In genomic region chr6:26200918-26201721, GRCh38 we compare ENCODE assay signal across 15 cellular contexts.
DNase-seq lines count a peak whose midpoint lies in the region; ATAC-seq and TF ChIP-seq lines count a peak whose summit lies in the region.
"Had no signal": no experiment of that assay in that cellular context is flagged by ENCODE, and none has a peak within 500 bp of the region (broad histone marks: within the 10 kb centered on the region; RNA-seq: fewer than 3 reads in every experiment).

No MANE protein-coding gene starts in this region.

- no peaks in the 10 kb centered on the region for H3K36me3 ChIP-seq in CD4-positive, alpha-beta memory T cell (ENCODE audit: insufficient read depth, low read length)
- H3K36me3 ChIP-seq in HUES64 (ENCODE audit: insufficient read depth, low read length) (no peaks in the 10 kb centered on the region; the same call in 1 of the 2 replicates), sigmoid colon (no peaks in the 10 kb centered on the region)
- no peaks in the 10 kb centered on the region for H3K36me3 ChIP-seq in CD8-positive, alpha-beta memory T cell (ENCODE audit: insufficient read depth, low read length)
- H3K36me3 ChIP-seq: gastrocnemius medialis had no signal

- H3K9ac ChIP-seq in HUES64 (ENCODE audit: low read depth, low read length): no peak overlapping the region; the same call in 1 of the 2 replicates

- TF ChIP-seq POLR2A in sigmoid colon (IDR thresholded peaks at IDR 0.05): no peak

- H3K27ac ChIP-seq in CD4-positive, alpha-beta memory T cell (ENCODE audit: low read depth, low read length): no peak overlapping the region
- peak overlapping the region; percentile 69 for H3K27ac ChIP-seq in HUES64 (ENCODE audit: low read depth, low read length)
- no peak overlapping the region for H3K27ac ChIP-seq in sigmoid colon
- no peak overlapping the region for H3K27ac ChIP-seq in CD8-positive, alpha-beta memory T cell (ENCODE audit: low read depth, low read length)
- H3K27ac ChIP-seq: gastrocnemius medialis had no signal

- peaks cover 0 to 3% of the 10 kb centered on the region in 2 donors for H3K27me3 Mint-ChIP-seq in CD4-positive, alpha-beta memory T cell
- peaks cover 6% of the 10 kb centered on the region for H3K27me3 Mint-ChIP-seq in activated CD4-positive, alpha-beta memory T cell treated with anti-CD3 and anti-CD28 coated beads for 36 hours
- no peaks in the 10 kb centered on the region for H3K27me3 Mint-ChIP-seq in naive B cell
- H3K27me3 Mint-ChIP-seq in CD8-positive, alpha-beta memory T cell: peaks cover 0 to 10% of the 10 kb centered on the region in 2 donors

- peaks cover 18 to 37% (median 29%) of the 10 kb centered on the region in 4 donors for H3K4me1 Mint-ChIP-seq in CD4-positive, alpha-beta memory T cell
- H3K4me1 Mint-ChIP-seq in activated CD4-positive, alpha-beta memory T cell treated with anti-CD3 and anti-CD28 coated beads for 36 hours (ENCODE audit: low read depth): peaks cover 26% of the 10 kb centered on the region
- H3K4me1 Mint-ChIP-seq in naive B cell: peaks cover 25 to 32% (median 28%) of the 10 kb centered on the region in 3 donors
- peaks cover 29 to 49% (median 45%) of the 10 kb centered on the region in 3 donors for H3K4me1 Mint-ChIP-seq in CD8-positive, alpha-beta memory T cell

- H3K9me3 ChIP-seq in CD4-positive, alpha-beta memory T cell (ENCODE audit: control insufficient read depth in 1 of 2, low read length in 2 of 2): no peaks in the 10 kb centered on the region
- H3K9me3 ChIP-seq in HUES64 (ENCODE audit: insufficient read depth, low read depth, low read length) (no peaks in the 10 kb centered on the region), sigmoid colon (no peaks in the 10 kb centered on the region)
- no peaks in the 10 kb centered on the region for H3K9me3 ChIP-seq in CD8-positive, alpha-beta memory T cell (ENCODE audit: low read length)
- H3K9me3 ChIP-seq: gastrocnemius medialis had no signal

- H3K9me3 Mint-ChIP-seq in CD4-positive, alpha-beta memory T cell: peaks cover 0 to 14% (median 0%) of the 10 kb centered on the region in 8 donors
- H3K9me3 Mint-ChIP-seq in activated CD4-positive, alpha-beta memory T cell treated with anti-CD3 and anti-CD28 coated beads for 36 hours: no peaks in the 10 kb centered on the region
- H3K9me3 Mint-ChIP-seq in naive B cell: peaks cover 0 to 9% (median 2%) of the 10 kb centered on the region in 7 donors
- peaks cover 0 to 3% (median 0%) of the 10 kb centered on the region in 5 donors for H3K9me3 Mint-ChIP-seq in CD8-positive, alpha-beta memory T cell
- H3K9me3 Mint-ChIP-seq: stimulated activated effector memory CD8-positive, alpha-beta T cell treated with anti-CD3 and anti-CD28 coated beads, Interleukin-12 subunit alpha, Interleukin-12 subunit beta, amount 100 ng/mL, for 72 hours had no signal

- H3K4me3 Mint-ChIP-seq in CD4-positive, alpha-beta memory T cell: peak overlapping the region in 4 of 8 donors; percentile 9 to 70 (median 38)
- peak overlapping the region; percentile 45 for H3K4me3 Mint-ChIP-seq in activated CD4-positive, alpha-beta memory T cell treated with anti-CD3 and anti-CD28 coated beads for 36 hours
- H3K4me3 Mint-ChIP-seq in naive B cell: peak overlapping the region in 7 of 8 donors; percentile 44 to 85 (median 70)
- peak overlapping the region in 2 of 7 donors; percentile 36 to 61 for H3K4me3 Mint-ChIP-seq in CD8-positive, alpha-beta memory T cell

- TF ChIP-seq CTCF in sigmoid colon (IDR thresholded peaks at IDR 0.05): no peak

- peak in 1 of 5 donors; percentile 7 for DNase-seq in CD4-positive, alpha-beta memory T cell
- DNase-seq in activated CD4-positive, alpha-beta memory T cell treated with anti-CD3 and anti-CD28 coated beads for 36 hours: no peak
- no peak for DNase-seq in naive B cell
- DNase-seq in sigmoid colon: no peak
- no peak for DNase-seq in CD8-positive, alpha-beta memory T cell
- DNase-seq: activated CD4-positive, alpha-beta T cell treated with anti-CD3 and anti-CD28 coated beads, Interleukin-2, amount 50 U/mL, for 1 hour; amniotic stem cell; gastrocnemius medialis; Karpas-422; left colon; SHP77 had no signal

- no peak overlapping the region for H3K4me3 ChIP-seq in CD4-positive, alpha-beta memory T cell (ENCODE audit: low read length in 2 of 2)
- H3K4me3 ChIP-seq in HUES64 (ENCODE audit: low read length) (no peak overlapping the region), sigmoid colon (no peak overlapping the region)
- no peak overlapping the region for H3K4me3 ChIP-seq in CD8-positive, alpha-beta memory T cell (ENCODE audit: low read length)
- H3K4me3 ChIP-seq: gastrocnemius medialis had no signal

- peak overlapping the region in 5 of 7 donors; percentile 60 to 84 (median 72) for H3K27ac Mint-ChIP-seq in CD4-positive, alpha-beta memory T cell
- peak overlapping the region; percentile 76 for H3K27ac Mint-ChIP-seq in activated CD4-positive, alpha-beta memory T cell treated with anti-CD3 and anti-CD28 coated beads for 36 hours
- peak overlapping the region in 2 of 6 donors; percentile 54 to 67 for H3K27ac Mint-ChIP-seq in naive B cell
- H3K27ac Mint-ChIP-seq in CD8-positive, alpha-beta memory T cell: peak overlapping the region in 4 of 8 donors; percentile 56 to 86 (median 74)

- CTCF ChIA-PET in CD4-positive, alpha-beta memory T cell (lab: Charles Lee; ENCODE audit: partially characterized antibody): interaction anchor here (1.0 to 1.2 kb wide), 3 partner anchors 15 to 49 kb away, joined by 3 to 5 read pairs (median 3); a partner anchor contains a TSS
- CTCF ChIA-PET in activated CD4-positive, alpha-beta memory T cell treated with anti-CD3 and anti-CD28 coated beads for 36 hours (lab: Charles Lee): interaction anchor here (0.6 kb wide), 1 partner anchor 135 kb away, joined by 3 read pairs; no protein-coding TSS in a partner anchor
- CTCF ChIA-PET in CD8-positive, alpha-beta memory T cell (lab: Charles Lee): no interaction called here

- POLR2A ChIA-PET in CD4-positive, alpha-beta memory T cell (lab: Charles Lee; ENCODE audit: partially characterized antibody): interaction anchor here (0.6 to 25.6 kb wide), 11 partner anchors 13 to 1692 kb away, joined by 3 to 2476 read pairs (median 81); a partner anchor contains a TSS
- POLR2A ChIA-PET in activated CD4-positive, alpha-beta memory T cell treated with anti-CD3 and anti-CD28 coated beads for 36 hours (lab: Charles Lee): interaction anchor here (1.1 to 9.3 kb wide), 3 partner anchors 15 to 42 kb away, joined by 5 to 336 read pairs (median 258); a partner anchor contains a TSS
- POLR2A ChIA-PET in CD8-positive, alpha-beta memory T cell (lab: Charles Lee): interaction anchor here (7.2 to 8.6 kb wide), 3 partner anchors 15 to 76 kb away, joined by 192 to 391 read pairs (median 286); a partner anchor contains a TSS

- intact Hi-C loops in CD4-positive, alpha-beta memory T cell (cut with micrococcal nuclease): no loop called here
- intact Hi-C loops in activated CD4-positive, alpha-beta memory T cell treated with anti-CD3 and anti-CD28 coated beads for 36 hours (cut with micrococcal nuclease): no loop called here
- intact Hi-C loops in sigmoid colon (cut with DNase I): loop anchor here (10.0 kb wide), 1 partner anchor 934 kb away; a partner anchor contains a TSS

- WGBS in HUES64: 94% methylated on average over 16 of the region's 16 CpGs
- WGBS in sigmoid colon, 2 donors: 94 to 95% methylated on average over 16 of the region's 16 CpGs

- no peak for TF ChIP-seq EP300 in sigmoid colon (IDR thresholded peaks at IDR 0.05)

- ATAC-seq in naive B cell (ENCODE audit: low read depth in 2 of 2) (no peak), GM18520 (IDR thresholded peaks at IDR 0.05; ENCODE audit: unreplicated experiment) (no peak), GM21526 (IDR thresholded peaks at IDR 0.05; ENCODE audit: low FRiP score, unreplicated experiment) (no peak)
- ATAC-seq: gastrocnemius medialis; left colon; stimulated activated effector memory CD8-positive, alpha-beta T cell treated with anti-CD3 and anti-CD28 coated beads, Interleukin-12 subunit alpha, Interleukin-12 subunit beta, amount 100 ng/mL, for 72 hours had no signal

- H3K27me3 ChIP-seq in CD4-positive, alpha-beta memory T cell (ENCODE audit: insufficient read depth, low read length): no peaks in the 10 kb centered on the region
- H3K27me3 ChIP-seq in HUES64 (ENCODE audit: insufficient read depth, low read length): no peaks in the 10 kb centered on the region
- H3K27me3 ChIP-seq in sigmoid colon: no peaks in the 10 kb centered on the region
- no peaks in the 10 kb centered on the region for H3K27me3 ChIP-seq in CD8-positive, alpha-beta memory T cell (ENCODE audit: insufficient read depth, low read length, poor library complexity, severe bottlenecking)

- peaks cover 41% of the 10 kb centered on the region for H3K4me1 ChIP-seq in CD4-positive, alpha-beta memory T cell (ENCODE audit: insufficient read depth, low read length)
- H3K4me1 ChIP-seq in HUES64 (ENCODE audit: insufficient read depth, low read length) (peaks cover 22% of the 10 kb centered on the region), sigmoid colon (peaks cover 0 to 24% (median 20%) of the 10 kb centered on the region in 4 donors)
- peaks cover 23% of the 10 kb centered on the region for H3K4me1 ChIP-seq in CD8-positive, alpha-beta memory T cell (ENCODE audit: insufficient read depth, low read length)

- H3K36me3 Mint-ChIP-seq in CD4-positive, alpha-beta memory T cell: peaks cover 0 to 29% of the 10 kb centered on the region in 2 donors
- H3K36me3 Mint-ChIP-seq in activated CD4-positive, alpha-beta memory T cell treated with anti-CD3 and anti-CD28 coated beads for 36 hours: peaks cover 27% of the 10 kb centered on the region
- H3K36me3 Mint-ChIP-seq in naive B cell: peaks cover 0 to 7% of the 10 kb centered on the region in 2 donors
- peaks cover 0 to 31% (median 0%) of the 10 kb centered on the region in 3 donors for H3K36me3 Mint-ChIP-seq in CD8-positive, alpha-beta memory T cell
